In the genomic region with DNA sequence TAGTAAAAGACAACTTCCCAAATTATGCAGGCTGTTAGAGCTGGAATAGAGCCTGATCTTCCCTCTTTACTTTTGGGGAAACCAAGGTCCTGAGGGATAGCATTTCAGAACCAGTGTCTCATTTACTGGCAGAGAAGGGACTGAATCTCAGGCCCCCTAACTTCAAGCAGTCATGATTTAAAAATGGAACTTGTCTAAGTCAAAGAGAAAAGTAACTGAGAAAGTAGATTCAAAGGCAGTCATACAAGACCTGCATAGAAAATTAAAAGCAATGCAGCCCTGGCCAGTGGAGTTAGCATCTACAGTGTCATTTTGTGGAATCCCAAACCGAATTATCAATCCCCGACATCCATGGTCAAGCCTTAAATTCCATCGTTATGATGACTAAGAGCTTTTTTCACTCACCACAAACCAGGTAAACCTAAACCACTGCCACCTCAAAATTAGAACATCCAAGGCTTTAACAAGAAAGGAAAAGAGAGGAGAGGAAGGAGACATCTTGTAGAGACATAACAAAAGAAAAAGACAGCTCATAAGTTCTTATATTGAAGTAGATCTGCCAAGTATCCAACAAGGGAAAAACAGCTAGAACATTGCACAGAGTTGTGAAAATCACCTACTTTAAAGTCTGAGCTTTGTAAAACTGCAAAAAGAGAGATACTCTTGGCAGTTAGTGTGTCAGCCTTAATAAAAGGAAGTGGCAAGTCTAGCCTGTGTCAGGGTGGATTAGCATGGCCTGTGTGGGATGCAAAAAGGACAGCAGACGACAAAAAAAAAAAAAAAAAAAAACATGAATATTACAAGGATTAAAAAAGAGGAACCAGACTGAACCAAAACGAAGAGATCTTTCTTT, we compare ENCODE assay signal across 1 cellular context.
TF ChIP-seq lines count a peak whose summit lies in the region.

No MANE protein-coding gene starts in this region.

TF ChIP-seq in K562, 482 proteins besides CTCF, POLR2A, EP300 and RAD21 (continued from another document and continues in another):
- TF ChIP-seq, protein P1, sequence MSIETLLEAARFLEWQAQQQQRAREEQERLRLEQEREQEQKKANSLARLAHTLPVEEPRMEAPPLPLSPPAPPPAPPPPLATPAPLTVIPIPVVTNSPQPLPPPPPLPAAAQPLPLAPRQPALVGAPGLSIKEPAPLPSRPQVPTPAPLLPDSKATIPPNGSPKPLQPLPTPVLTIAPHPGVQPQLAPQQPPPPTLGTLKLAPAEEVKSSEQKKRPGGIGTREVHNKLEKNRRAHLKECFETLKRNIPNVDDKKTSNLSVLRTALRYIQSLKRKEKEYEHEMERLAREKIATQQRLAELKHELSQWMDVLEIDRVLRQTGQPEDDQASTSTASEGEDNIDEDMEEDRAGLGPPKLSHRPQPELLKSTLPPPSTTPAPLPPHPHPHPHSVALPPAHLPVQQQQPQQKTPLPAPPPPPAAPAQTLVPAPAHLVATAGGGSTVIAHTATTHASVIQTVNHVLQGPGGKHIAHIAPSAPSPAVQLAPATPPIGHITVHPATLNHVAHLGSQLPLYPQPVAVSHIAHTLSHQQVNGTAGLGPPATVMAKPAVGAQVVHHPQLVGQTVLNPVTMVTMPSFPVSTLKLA (conservative IDR thresholded peaks at IDR 0.05): no peak
- no peak for TF ChIP-seq HNRNPH1 (optimal IDR thresholded peaks at IDR 0.05; ENCODE audit: low read depth, low read length)
- TF ChIP-seq ZNF589 (CRISPR knock-in tag; IDR thresholded peaks at IDR 0.05; ENCODE audit: low read depth): no peak
- TF ChIP-seq MEF2A (IDR thresholded peaks at IDR 0.05; ENCODE audit: control insufficient read depth, low read depth, low read length): no peak
- no peak for TF ChIP-seq RBM15 (IDR thresholded peaks at IDR 0.05; ENCODE audit: insufficient read depth, low read length)
- TF ChIP-seq, protein P2, sequence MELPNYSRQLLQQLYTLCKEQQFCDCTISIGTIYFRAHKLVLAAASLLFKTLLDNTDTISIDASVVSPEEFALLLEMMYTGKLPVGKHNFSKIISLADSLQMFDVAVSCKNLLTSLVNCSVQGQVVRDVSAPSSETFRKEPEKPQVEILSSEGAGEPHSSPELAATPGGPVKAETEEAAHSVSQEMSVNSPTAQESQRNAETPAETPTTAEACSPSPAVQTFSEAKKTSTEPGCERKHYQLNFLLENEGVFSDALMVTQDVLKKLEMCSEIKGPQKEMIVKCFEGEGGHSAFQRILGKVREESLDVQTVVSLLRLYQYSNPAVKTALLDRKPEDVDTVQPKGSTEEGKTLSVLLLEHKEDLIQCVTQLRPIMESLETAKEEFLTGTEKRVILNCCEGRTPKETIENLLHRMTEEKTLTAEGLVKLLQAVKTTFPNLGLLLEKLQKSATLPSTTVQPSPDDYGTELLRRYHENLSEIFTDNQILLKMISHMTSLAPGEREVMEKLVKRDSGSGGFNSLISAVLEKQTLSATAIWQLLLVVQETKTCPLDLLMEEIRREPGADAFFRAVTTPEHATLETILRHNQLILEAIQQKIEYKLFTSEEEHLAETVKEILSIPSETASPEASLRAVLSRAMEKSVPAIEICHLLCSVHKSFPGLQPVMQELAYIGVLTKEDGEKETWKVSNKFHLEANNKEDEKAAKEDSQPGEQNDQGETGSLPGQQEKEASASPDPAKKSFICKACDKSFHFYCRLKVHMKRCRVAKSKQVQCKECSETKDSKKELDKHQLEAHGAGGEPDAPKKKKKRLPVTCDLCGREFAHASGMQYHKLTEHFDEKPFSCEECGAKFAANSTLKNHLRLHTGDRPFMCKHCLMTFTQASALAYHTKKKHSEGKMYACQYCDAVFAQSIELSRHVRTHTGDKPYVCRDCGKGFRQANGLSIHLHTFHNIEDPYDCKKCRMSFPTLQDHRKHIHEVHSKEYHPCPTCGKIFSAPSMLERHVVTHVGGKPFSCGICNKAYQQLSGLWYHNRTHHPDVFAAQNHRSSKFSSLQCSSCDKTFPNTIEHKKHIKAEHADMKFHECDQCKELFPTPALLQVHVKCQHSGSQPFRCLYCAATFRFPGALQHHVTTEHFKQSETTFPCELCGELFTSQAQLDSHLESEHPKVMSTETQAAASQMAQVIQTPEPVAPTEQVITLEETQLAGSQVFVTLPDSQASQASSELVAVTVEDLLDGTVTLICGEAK (IDR thresholded peaks at IDR 0.05): no peak
- TF ChIP-seq, protein P2 (CRISPR knock-in tag; IDR thresholded peaks at IDR 0.05): no peak
- TF ChIP-seq C11orf30 (IDR thresholded peaks at IDR 0.05; ENCODE audit: low read depth): peak; percentile 15; the same call in 1 of the 2 replicates
- no peak for TF ChIP-seq HNRNPK (IDR thresholded peaks at IDR 0.05; ENCODE audit: low read depth, low read length, poor library complexity, severe bottlenecking)
- TF ChIP-seq, protein P3, sequence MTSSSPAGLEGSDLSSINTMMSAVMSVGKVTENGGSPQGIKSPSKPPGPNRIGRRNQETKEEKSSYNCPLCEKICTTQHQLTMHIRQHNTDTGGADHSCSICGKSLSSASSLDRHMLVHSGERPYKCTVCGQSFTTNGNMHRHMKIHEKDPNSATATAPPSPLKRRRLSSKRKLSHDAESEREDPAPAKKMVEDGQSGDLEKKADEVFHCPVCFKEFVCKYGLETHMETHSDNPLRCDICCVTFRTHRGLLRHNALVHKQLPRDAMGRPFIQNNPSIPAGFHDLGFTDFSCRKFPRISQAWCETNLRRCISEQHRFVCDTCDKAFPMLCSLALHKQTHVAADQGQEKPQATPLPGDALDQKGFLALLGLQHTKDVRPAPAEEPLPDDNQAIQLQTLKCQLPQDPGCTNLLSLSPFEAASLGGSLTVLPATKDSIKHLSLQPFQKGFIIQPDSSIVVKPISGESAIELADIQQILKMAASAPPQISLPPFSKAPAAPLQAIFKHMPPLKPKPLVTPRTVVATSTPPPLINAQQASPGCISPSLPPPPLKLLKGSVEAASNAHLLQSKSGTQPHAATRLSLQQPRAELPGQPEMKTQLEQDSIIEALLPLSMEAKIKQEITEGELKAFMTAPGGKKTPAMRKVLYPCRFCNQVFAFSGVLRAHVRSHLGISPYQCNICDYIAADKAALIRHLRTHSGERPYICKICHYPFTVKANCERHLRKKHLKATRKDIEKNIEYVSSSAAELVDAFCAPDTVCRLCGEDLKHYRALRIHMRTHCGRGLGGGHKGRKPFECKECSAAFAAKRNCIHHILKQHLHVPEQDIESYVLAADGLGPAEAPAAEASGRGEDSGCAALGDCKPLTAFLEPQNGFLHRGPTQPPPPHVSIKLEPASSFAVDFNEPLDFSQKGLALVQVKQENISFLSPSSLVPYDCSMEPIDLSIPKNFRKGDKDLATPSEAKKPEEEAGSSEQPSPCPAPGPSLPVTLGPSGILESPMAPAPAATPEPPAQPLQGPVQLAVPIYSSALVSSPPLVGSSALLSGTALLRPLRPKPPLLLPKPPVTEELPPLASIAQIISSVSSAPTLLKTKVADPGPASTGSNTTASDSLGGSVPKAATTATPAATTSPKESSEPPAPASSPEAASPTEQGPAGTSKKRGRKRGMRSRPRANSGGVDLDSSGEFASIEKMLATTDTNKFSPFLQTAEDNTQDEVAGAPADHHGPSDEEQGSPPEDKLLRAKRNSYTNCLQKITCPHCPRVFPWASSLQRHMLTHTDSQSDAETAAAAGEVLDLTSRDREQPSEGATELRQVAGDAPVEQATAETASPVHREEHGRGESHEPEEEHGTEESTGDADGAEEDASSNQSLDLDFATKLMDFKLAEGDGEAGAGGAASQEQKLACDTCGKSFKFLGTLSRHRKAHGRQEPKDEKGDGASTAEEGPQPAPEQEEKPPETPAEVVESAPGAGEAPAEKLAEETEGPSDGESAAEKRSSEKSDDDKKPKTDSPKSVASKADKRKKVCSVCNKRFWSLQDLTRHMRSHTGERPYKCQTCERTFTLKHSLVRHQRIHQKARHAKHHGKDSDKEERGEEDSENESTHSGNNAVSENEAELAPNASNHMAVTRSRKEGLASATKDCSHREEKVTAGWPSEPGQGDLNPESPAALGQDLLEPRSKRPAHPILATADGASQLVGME (CRISPR knock-in tag; IDR thresholded peaks at IDR 0.05): no peak
- TF ChIP-seq, protein P4, sequence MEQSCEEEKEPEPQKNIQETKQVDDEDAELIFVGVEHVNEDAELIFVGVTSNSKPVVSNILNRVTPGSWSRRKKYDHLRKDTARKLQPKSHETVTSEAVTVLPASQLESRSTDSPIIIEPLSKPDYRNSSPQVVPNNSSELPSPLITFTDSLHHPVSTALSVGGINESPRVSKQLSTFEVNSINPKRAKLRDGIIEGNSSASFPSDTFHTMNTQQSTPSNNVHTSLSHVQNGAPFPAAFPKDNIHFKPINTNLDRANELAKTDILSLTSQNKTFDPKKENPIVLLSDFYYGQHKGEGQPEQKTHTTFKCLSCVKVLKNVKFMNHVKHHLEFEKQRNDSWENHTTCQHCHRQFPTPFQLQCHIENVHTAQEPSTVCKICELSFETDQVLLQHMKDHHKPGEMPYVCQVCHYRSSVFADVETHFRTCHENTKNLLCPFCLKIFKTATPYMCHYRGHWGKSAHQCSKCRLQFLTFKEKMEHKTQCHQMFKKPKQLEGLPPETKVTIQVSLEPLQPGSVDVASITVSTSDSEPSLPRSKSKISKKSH (CRISPR knock-in tag; IDR thresholded peaks at IDR 0.05): no peak
- no peak for TF ChIP-seq MYNN (IDR thresholded peaks at IDR 0.05)
- TF ChIP-seq MYNN (CRISPR knock-in tag; IDR thresholded peaks at IDR 0.05): no peak
